ENCODE assay signal across 8 cellular contexts in genomic region chr19:47240996-47241918, GRCh38. TPM values are rescaled to one million over a fixed set of nuclear protein-coding genes. Genes with fewer than 3 reads are reported as not detected.
DNase-seq lines count a peak whose midpoint lies in the region; ATAC-seq and TF ChIP-seq lines count a peak whose summit lies in the region.
"Had no signal": no experiment of that assay in that cellular context is flagged by ENCODE, and none has a peak within 500 bp of the region (broad histone marks: within the 10 kb centered on the region; RNA-seq: fewer than 3 reads in every experiment).

No MANE protein-coding gene starts in this region.

- ATAC-seq in activated CD8-positive, alpha-beta T cell treated with anti-CD3 and anti-CD28 coated beads, Interleukin-2, amount 10 ng/mL, durations not matched to agents 7 days and 5 days, result peak; percentile 34
- peak; percentile 40 to 42 for ATAC-seq in stimulated activated naive B cell treated with anti-CD40 and anti-IgM and Interleukin-4, amounts not matched to agents 10 μg/mL and 1 μg/mL and 100 μg/mL, for 72 hours (replicated peaks)
- ATAC-seq in HG03378 (IDR thresholded peaks at IDR 0.05; ENCODE audit: unreplicated experiment), result no peak

- H3K4me3 ChIP-seq in dorsolateral prefrontal cortex, result peak overlapping the region in 51 of 59 donors; percentile 14 to 73 (median 59)

- H3K4me1 Mint-ChIP-seq in activated CD8-positive, alpha-beta T cell treated with anti-CD3 and anti-CD28 coated beads, Interleukin-2, amount 10 ng/mL, durations not matched to agents 7 days and 5 days (ENCODE audit: low read depth), result peaks cover 42% of the 10 kb centered on the region
- H3K4me1 Mint-ChIP-seq in stimulated activated naive B cell treated with anti-CD40 and anti-IgM and Interleukin-4, amounts not matched to agents 10 μg/mL and 1 μg/mL and 100 μg/mL, for 72 hours, result peaks cover 17 to 20% of the 10 kb centered on the region in 2 donors

- H3K27me3 Mint-ChIP-seq in activated CD8-positive, alpha-beta T cell treated with anti-CD3 and anti-CD28 coated beads, Interleukin-2, amount 10 ng/mL, durations not matched to agents 7 days and 5 days (ENCODE audit: low read depth), result no peaks in the 10 kb centered on the region
- peaks cover 6 to 25% of the 10 kb centered on the region in 2 donors for H3K27me3 Mint-ChIP-seq in stimulated activated naive B cell treated with anti-CD40 and anti-IgM and Interleukin-4, amounts not matched to agents 10 μg/mL and 1 μg/mL and 100 μg/mL, for 72 hours

- no peaks in the 10 kb centered on the region for H3K9me3 Mint-ChIP-seq in activated CD8-positive, alpha-beta T cell treated with anti-CD3 and anti-CD28 coated beads, Interleukin-2, amount 10 ng/mL, durations not matched to agents 7 days and 5 days (ENCODE audit: insufficient read depth)
- no peaks in the 10 kb centered on the region for H3K9me3 Mint-ChIP-seq in stimulated activated naive B cell treated with anti-CD40 and anti-IgM and Interleukin-4, amounts not matched to agents 10 μg/mL and 1 μg/mL and 100 μg/mL, for 72 hours
- H3K9me3 Mint-ChIP-seq: dendritic cell treated with granulocyte-macrophage colony-stimulating factor and Interleukin-4, amounts not matched to agents 40 ng/mL and 50 ng/mL, for 4 days had no signal

- POLR2A ChIA-PET in activated CD8-positive, alpha-beta T cell treated with anti-CD3 and anti-CD28 coated beads, Interleukin-2, amount 10 ng/mL, durations not matched to agents 7 days and 5 days (lab: Charles Lee), result interaction anchor here (1.1 kb wide), 1 partner anchor 15 kb away, joined by 7 read pairs; no protein-coding TSS in a partner anchor

- no peak for TF ChIP-seq CTCF in GM20000 (IDR thresholded peaks at IDR 0.05; ENCODE audit: extremely low read depth, missing control alignments)
- TF ChIP-seq CTCF in dorsolateral prefrontal cortex (IDR thresholded peaks at IDR 0.05 in 54 of 56, conservative IDR thresholded peaks at IDR 0.05 in 2 of 56; ENCODE audit: low read depth in 1 of 56, partially characterized antibody in 56 of 56), result no peak

- DNase-seq in GM20000 (ENCODE audit: low spot score) (peak; percentile 88), NCI-H2227 treated with DMSO at 0.1 percent for 48 hours (lab: John Stamatoyannopoulos, UW) (peak; percentile 51), dorsolateral prefrontal cortex (peak in 7 of 10 donors; percentile 62 to 82 (median 79)), mucosa of gallbladder (ENCODE audit: low spot score) (peak; percentile 85)
- peak; percentile 92 for DNase-seq in activated CD8-positive, alpha-beta T cell treated with anti-CD3 and anti-CD28 coated beads, Interleukin-2, amount 10 ng/mL, durations not matched to agents 7 days and 5 days
- DNase-seq in stimulated activated naive B cell treated with anti-CD40 and anti-IgM and Interleukin-4, amounts not matched to agents 10 μg/mL and 1 μg/mL and 100 μg/mL, for 72 hours, result peak; percentile 40

- CTCF ChIA-PET in activated CD8-positive, alpha-beta T cell treated with anti-CD3 and anti-CD28 coated beads, Interleukin-2, amount 10 ng/mL, durations not matched to agents 7 days and 5 days (lab: Charles Lee), result interaction anchor here (1.0 kb wide), 2 partner anchors 16 to 30 kb away, joined by 4 read pairs; no protein-coding TSS in a partner anchor

- H3K27ac ChIP-seq in dorsolateral prefrontal cortex, result peak overlapping the region in 55 of 59 donors; percentile 2 to 89 (median 77)

- no peak overlapping the region for H3K4me3 Mint-ChIP-seq in activated CD8-positive, alpha-beta T cell treated with anti-CD3 and anti-CD28 coated beads, Interleukin-2, amount 10 ng/mL, durations not matched to agents 7 days and 5 days
- H3K4me3 Mint-ChIP-seq in stimulated activated naive B cell treated with anti-CD40 and anti-IgM and Interleukin-4, amounts not matched to agents 10 μg/mL and 1 μg/mL and 100 μg/mL, for 72 hours, result no peak overlapping the region
- H3K4me3 Mint-ChIP-seq: dendritic cell treated with granulocyte-macrophage colony-stimulating factor and Interleukin-4, amounts not matched to agents 40 ng/mL and 50 ng/mL, for 4 days had no signal

- H3K27me3 ChIP-seq in dorsolateral prefrontal cortex, result no peaks in the 10 kb centered on the region

- H3K36me3 Mint-ChIP-seq in activated CD8-positive, alpha-beta T cell treated with anti-CD3 and anti-CD28 coated beads, Interleukin-2, amount 10 ng/mL, durations not matched to agents 7 days and 5 days (ENCODE audit: low read depth), result no peaks in the 10 kb centered on the region
- peaks cover 0 to 4% of the 10 kb centered on the region in 2 donors for H3K36me3 Mint-ChIP-seq in stimulated activated naive B cell treated with anti-CD40 and anti-IgM and Interleukin-4, amounts not matched to agents 10 μg/mL and 1 μg/mL and 100 μg/mL, for 72 hours

- intact Hi-C loops in dorsolateral prefrontal cortex (cut with DNase I), result loop anchor here (5.0 kb wide), 3 partner anchors 89 to 204 kb away; partner anchors contain the start of gene SAE1 (in 2 of the 2)

- H3K27ac Mint-ChIP-seq in activated CD8-positive, alpha-beta T cell treated with anti-CD3 and anti-CD28 coated beads, Interleukin-2, amount 10 ng/mL, durations not matched to agents 7 days and 5 days, result no peak overlapping the region
- H3K27ac Mint-ChIP-seq in stimulated activated naive B cell treated with anti-CD40 and anti-IgM and Interleukin-4, amounts not matched to agents 10 μg/mL and 1 μg/mL and 100 μg/mL, for 72 hours, result no peak overlapping the region
- H3K27ac Mint-ChIP-seq: dendritic cell treated with granulocyte-macrophage colony-stimulating factor and Interleukin-4, amounts not matched to agents 40 ng/mL and 50 ng/mL, for 4 days had no signal

RNA-seq across cellular contexts. Expression of gene BBC3, which starts 10.3 kb away (rescaled TPM):
- total RNA-seq in activated CD8-positive, alpha-beta T cell treated with anti-CD3 and anti-CD28 coated beads, Interleukin-2, amount 10 ng/mL, durations not matched to agents 7 days and 5 days, result 10 to 100 TPM; 15.7 to 16.8 TPM
- total RNA-seq in dorsolateral prefrontal cortex (10 to 100 TPM in 50 of 120 experiments, 1 to 10 TPM in 70; 4.8 to 17.2 (median 9.6) TPM), mucosa of gallbladder (11.2 TPM)

RNA-seq across cellular contexts. Expression of gene CCDC9, which starts 15.1 kb away (rescaled TPM):
- 10 to 100 TPM; 30.0 to 32.1 TPM for total RNA-seq in activated CD8-positive, alpha-beta T cell treated with anti-CD3 and anti-CD28 coated beads, Interleukin-2, amount 10 ng/mL, durations not matched to agents 7 days and 5 days
- total RNA-seq in dorsolateral prefrontal cortex, result 10 to 100 TPM; 13.8 to 39.6 (median 24.0) TPM
- 32.5 TPM for total RNA-seq in mucosa of gallbladder

RNA-seq across cellular contexts. Expression of gene INAFM1, which starts 33.4 kb away (rescaled TPM):
- total RNA-seq in activated CD8-positive, alpha-beta T cell treated with anti-CD3 and anti-CD28 coated beads, Interleukin-2, amount 10 ng/mL, durations not matched to agents 7 days and 5 days, result 10 to 100 TPM; 12.9 to 14.3 TPM
- total RNA-seq in dorsolateral prefrontal cortex, result 10 to 100 TPM; 13.1 to 31.8 (median 18.3) TPM
- total RNA-seq in mucosa of gallbladder, result 33.5 TPM

Comparison
In these comparisons a context has a peak if more than half of its experiments do, and no peak if none do; other contexts are left out.
1. DNase-seq: peak in every context shown above with its lines; median percentile 92 in activated CD8-positive, alpha-beta T cell treated with anti-CD3 and anti-CD28 coated beads, Interleukin-2, amount 10 ng/mL, durations not matched to agents 7 days and 5 days; 88 in GM20000; 85 in mucosa of gallbladder; 79 in dorsolateral prefrontal cortex; 51 in NCI-H2227 treated with DMSO at 0.1 percent for 48 hours; 40 in stimulated activated naive B cell treated with anti-CD40 and anti-IgM and Interleukin-4, amounts not matched to agents 10 μg/mL and 1 μg/mL and 100 μg/mL, for 72 hours.